In genomic region chr4:66911898-66912297, GRCh38 we compare ENCODE assay signal across 22 cellular contexts.
DNase-seq lines count a peak whose midpoint lies in the region; ATAC-seq and TF ChIP-seq lines count a peak whose summit lies in the region.
"Had no signal": no experiment of that assay in that cellular context is flagged by ENCODE, and none has a peak within 500 bp of the region (broad histone marks: within the 10 kb centered on the region; RNA-seq: fewer than 3 reads in every experiment).

No MANE protein-coding gene starts in this region.

- H3K9me3 ChIP-seq in adipocyte (ENCODE audit: control insufficient read depth, low read length): no peaks in the 10 kb centered on the region
- H3K9me3 ChIP-seq in upper lobe of right lung: no peaks in the 10 kb centered on the region
- H3K9me3 ChIP-seq: body of pancreas, esophagus squamous epithelium had no signal

- TF ChIP-seq CTCF in foreskin keratinocyte (conservative IDR thresholded peaks at IDR 0.05): no peak
- no peak for TF ChIP-seq CTCF in upper lobe of right lung (IDR thresholded peaks at IDR 0.05)

- no peak overlapping the region for H3K9ac ChIP-seq in adipocyte (ENCODE audit: low read length)

- H3K27me3 ChIP-seq in adipocyte (replicated peaks; ENCODE audit: control insufficient read depth, insufficient read depth, low read length) (no peaks in the 10 kb centered on the region), foreskin keratinocyte (no peaks in the 10 kb centered on the region), upper lobe of right lung (no peaks in the 10 kb centered on the region)
- H3K27me3 ChIP-seq: body of pancreas, esophagus squamous epithelium had no signal

- ATAC-seq in foreskin keratinocyte: peak; percentile 96
- no peak for ATAC-seq in upper lobe of right lung
- no peak for ATAC-seq in HG03457 (IDR thresholded peaks at IDR 0.05; ENCODE audit: unreplicated experiment)
- no peak for ATAC-seq in HG02885 (IDR thresholded peaks at IDR 0.05; ENCODE audit: poor library complexity, unreplicated experiment)
- ATAC-seq: body of pancreas; GM23338; K562; natural killer cell treated with Interleukin-12 subunit alpha and Interleukin-12 subunit beta and Interleukin-15 and Interleukin-18, amount 100 ng/mL, for 72 hours had no signal

- H3K4me1 ChIP-seq in adipocyte (ENCODE audit: control insufficient read depth, insufficient read depth, low read length) (no peaks in the 10 kb centered on the region), foreskin keratinocyte (peaks cover 6% of the 10 kb centered on the region), upper lobe of right lung (no peaks in the 10 kb centered on the region)
- H3K4me1 ChIP-seq: body of pancreas, esophagus squamous epithelium had no signal

- H3K27ac ChIP-seq in foreskin keratinocyte (no peak overlapping the region), upper lobe of right lung (no peak overlapping the region)
- H3K27ac ChIP-seq: body of pancreas, esophagus squamous epithelium had no signal

- intact Hi-C loops in upper lobe of right lung (cut with DNase I): no loop called here

- H3K36me3 ChIP-seq in adipocyte (ENCODE audit: control insufficient read depth, insufficient read depth, low read length, severe bottlenecking) (no peaks in the 10 kb centered on the region), upper lobe of right lung (no peaks in the 10 kb centered on the region)
- H3K36me3 ChIP-seq: esophagus squamous epithelium had no signal

- H3K4me3 ChIP-seq in adipocyte (ENCODE audit: low read length) (no peak overlapping the region), upper lobe of right lung (no peak overlapping the region)
- H3K4me3 ChIP-seq: body of pancreas, esophagus squamous epithelium, GM23338, K562, smooth muscle cell had no signal

- DNase-seq in EH (ENCODE audit: low read depth): peak; percentile 15
- DNase-seq in LHCN-M2 (ENCODE audit: low read depth): peak; percentile 90
- DNase-seq in adipocyte (ENCODE audit: low read depth): peak; percentile 44
- peak; percentile 83 to 93 for DNase-seq in foreskin keratinocyte
- DNase-seq in upper lobe of right lung: no peak
- DNase-seq in NCI-H510A treated with DMSO at 0.1 percent for 48 hours (lab: John Stamatoyannopoulos, UW): no peak
- DNase-seq: activated CD4-positive, alpha-beta T cell treated with anti-CD3 and anti-CD28 coated beads, Interleukin-2, amount 10 ng/mL, durations not matched to agents 7 days and 5 days; activated naive CD4-positive, alpha-beta T cell; body of pancreas; CD4-positive, CD25-positive, alpha-beta regulatory T cell; esophagus squamous epithelium; kidney; mesendoderm; NCI-H1105; posterior cingulate gyrus; stimulated activated CD4-positive, alpha-beta T cell treated with anti-CD3 and anti-CD28 coated beads, Interleukin-4, amount 100 ng/mL, for 24 hours had no signal

Comparison
In these comparisons a context has a peak if more than half of its experiments do, and no peak if none do; other contexts are left out.
1. DNase-seq: peak in EH (single experiment), LHCN-M2 (single experiment), adipocyte (single experiment) and foreskin keratinocyte (2 of 2); none in upper lobe of right lung (single experiment) and NCI-H510A treated with DMSO at 0.1 percent for 48 hours (single experiment).